Comparison of ENCODE assay signal across 11 cellular contexts in genomic region chr2:99729104-99729503, GRCh38.
DNase-seq lines count a peak whose midpoint lies in the region; ATAC-seq, FAIRE-seq and TF ChIP-seq lines count a peak whose summit lies in the region.
"Had no signal": no experiment of that assay in that cellular context is flagged by ENCODE, and none has a peak within 500 bp of the region (broad histone marks: within the 10 kb centered on the region; RNA-seq: fewer than 3 reads in every experiment).

No MANE protein-coding gene starts in this region.

- TF ChIP-seq CTCF in BJ (IDR thresholded peaks at IDR 0.05; ENCODE audit: insufficient read depth, low read depth, low read length): no peak

- peaks cover 21% of the 10 kb centered on the region for H3K36me3 Mint-ChIP-seq in memory B cell
- H3K36me3 Mint-ChIP-seq: CD8-positive, alpha-beta memory T cell had no signal

- no peaks in the 10 kb centered on the region for H3K36me3 ChIP-seq in BJ (ENCODE audit: control insufficient read depth, insufficient read depth, low read length)

- POLR2A ChIA-PET in BJ (lab: Charles Lee): no interaction called here

- H3K27me3 ChIP-seq in BJ (ENCODE audit: control insufficient read depth, insufficient read depth, low read length): no peaks in the 10 kb centered on the region

- no peaks in the 10 kb centered on the region for H3K27me3 Mint-ChIP-seq in memory B cell

- CTCF ChIA-PET in BJ (lab: Yijun Ruan, JAX): interaction anchor here (0.9 kb wide), 1 partner anchor 533 kb away, joined by 3 read pairs; no protein-coding TSS in a partner anchor

- H3K27ac Mint-ChIP-seq in memory B cell: peak overlapping the region; percentile 14
- H3K27ac Mint-ChIP-seq: CD8-positive, alpha-beta memory T cell had no signal

- H3K4me3 Mint-ChIP-seq in memory B cell: no peak overlapping the region
- H3K4me3 Mint-ChIP-seq: CD8-positive, alpha-beta memory T cell had no signal

- no peak overlapping the region for H3K4me3 ChIP-seq in BJ (ENCODE audit: low read depth, low read length)

- ATAC-seq in memory B cell (ENCODE audit: low read depth) (no peak), HG02840 (IDR thresholded peaks at IDR 0.05; ENCODE audit: low FRiP score, unreplicated experiment) (no peak), GM18868 (IDR thresholded peaks at IDR 0.05; ENCODE audit: unreplicated experiment) (no peak)

- H3K9me3 Mint-ChIP-seq in memory B cell: no peaks in the 10 kb centered on the region
- H3K9me3 Mint-ChIP-seq: CD8-positive, alpha-beta memory T cell had no signal

- peak; percentile 97 for FAIRE-seq in endometrium (lab: Jason Lieb, UNC)

- no peaks in the 10 kb centered on the region for H3K4me1 Mint-ChIP-seq in memory B cell
- H3K4me1 Mint-ChIP-seq: CD8-positive, alpha-beta memory T cell had no signal

- DNase-seq in BJ (ENCODE audit: low read depth): peak; percentile 66
- DNase-seq in NCI-H526 (lab: John Stamatoyannopoulos, UW): peak; percentile 10 to 43
- no peak for DNase-seq in memory B cell (ENCODE audit: low spot score in 2 of 2)
- DNase-seq in iPS-NIHi7 (ENCODE audit: extremely low spot score): no peak
- no peak for DNase-seq in KG1 (lab: John Stamatoyannopoulos, UW)
- DNase-seq: CD8-positive, alpha-beta memory T cell; H7; SHP77 treated with DMSO at 0.1 percent for 48 hours had no signal

Comparison
In these comparisons a context has a peak if more than half of its experiments do, and no peak if none do; other contexts are left out.
1. DNase-seq: peak in BJ (single experiment) and NCI-H526 (2 of 2); none in memory B cell (0 of 2), iPS-NIHi7 (single experiment) and KG1 (single experiment).